In the genomic region with DNA sequence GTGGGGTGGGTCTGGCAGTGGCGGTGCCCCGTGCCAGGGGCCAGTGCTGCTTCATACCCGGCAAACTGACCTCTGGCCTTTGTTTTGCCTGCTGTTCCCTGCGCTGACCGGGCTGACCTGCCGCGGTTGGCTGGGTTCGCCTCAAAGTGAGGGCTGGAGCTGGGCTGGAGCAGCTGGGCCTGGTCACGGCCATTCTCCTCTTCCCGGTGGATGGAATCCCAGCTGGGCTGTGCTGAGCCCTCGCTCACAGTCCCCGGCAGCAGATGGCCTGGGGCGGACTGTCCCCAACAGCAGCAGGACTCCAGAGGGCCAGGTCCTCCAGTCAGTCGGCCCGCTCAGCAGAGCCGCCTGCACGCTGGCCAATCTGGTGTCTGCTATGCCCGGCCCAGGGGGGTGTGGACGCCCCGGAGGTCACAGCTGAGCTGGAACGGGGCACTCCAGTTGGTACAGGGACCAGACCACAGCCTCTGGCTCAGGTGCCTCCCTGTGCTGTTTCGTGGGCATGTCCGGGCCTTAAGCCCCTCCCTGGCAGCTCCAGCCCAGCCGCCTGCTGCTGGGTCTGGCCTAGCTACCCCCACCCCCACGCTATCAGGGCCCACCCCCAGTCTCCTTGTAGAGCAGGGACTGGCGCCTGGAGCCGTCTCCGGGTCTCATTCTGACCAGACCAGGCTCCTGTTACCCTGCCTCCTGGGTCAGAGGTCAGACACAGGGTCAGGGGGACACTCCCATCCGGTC, we compare ENCODE assay signal across 1 cellular context.
TF ChIP-seq lines count a peak whose summit lies in the region.

No MANE protein-coding gene starts in this region.

TF ChIP-seq in HepG2, 621 proteins besides CTCF, POLR2A, EP300 and RAD21 (continues in another document):
- TF ChIP-seq, protein P1, sequence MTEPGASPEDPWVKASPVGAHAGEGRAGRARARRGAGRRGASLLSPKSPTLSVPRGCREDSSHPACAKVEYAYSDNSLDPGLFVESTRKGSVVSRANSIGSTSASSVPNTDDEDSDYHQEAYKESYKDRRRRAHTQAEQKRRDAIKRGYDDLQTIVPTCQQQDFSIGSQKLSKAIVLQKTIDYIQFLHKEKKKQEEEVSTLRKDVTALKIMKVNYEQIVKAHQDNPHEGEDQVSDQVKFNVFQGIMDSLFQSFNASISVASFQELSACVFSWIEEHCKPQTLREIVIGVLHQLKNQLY (CRISPR knock-in tag; IDR thresholded peaks at IDR 0.05), result no peak
- TF ChIP-seq FOXA3 (CRISPR knock-in tag; IDR thresholded peaks at IDR 0.05) (no peak), ZFP41 (CRISPR knock-in tag; IDR thresholded peaks at IDR 0.05; ENCODE audit: borderline replicate concordance) (no peak), RFX3 (CRISPR knock-in tag; IDR thresholded peaks at IDR 0.05) (no peak), ZNF724P (CRISPR knock-in tag; IDR thresholded peaks at IDR 0.05; ENCODE audit: borderline replicate concordance) (0 out of 2 replicates have a peak, but pooled peaks have one; percentile 22), ZNF121 (CRISPR knock-in tag; IDR thresholded peaks at IDR 0.05) (0 out of 2 replicates have a peak, but pooled peaks have one; percentile 14), ZBTB38 (CRISPR knock-in tag; IDR thresholded peaks at IDR 0.05) (peak; percentile 53; the same call in 1 of the 2 replicates), EED (CRISPR knock-in tag; IDR thresholded peaks at IDR 0.05) (no peak), ZNF124 (CRISPR knock-in tag; IDR thresholded peaks at IDR 0.05) (0 out of 2 replicates have a peak, but pooled peaks have one; percentile 42), ZNF607 (CRISPR knock-in tag; IDR thresholded peaks at IDR 0.05; ENCODE audit: borderline replicate concordance) (0 out of 2 replicates have a peak, but pooled peaks have one; percentile 28), KLF11 (CRISPR knock-in tag; IDR thresholded peaks at IDR 0.05) (no peak), RARA (CRISPR knock-in tag; IDR thresholded peaks at IDR 0.05) (no peak), HOXA5 (CRISPR knock-in tag; IDR thresholded peaks at IDR 0.05) (no peak), SCMH1 (CRISPR knock-in tag; IDR thresholded peaks at IDR 0.05; ENCODE audit: borderline replicate concordance) (no peak), TARDBP (CRISPR knock-in tag; IDR thresholded peaks at IDR 0.05) (0 out of 2 replicates have a peak, but pooled peaks have one; percentile 44), FOXO1 (CRISPR knock-in tag; IDR thresholded peaks at IDR 0.05) (peak; percentile 19; the same call in 1 of the 2 replicates), JARID2 (CRISPR knock-in tag; IDR thresholded peaks at IDR 0.05; ENCODE audit: insufficient replicate concordance) (no peak), CHCHD3 (CRISPR knock-in tag; IDR thresholded peaks at IDR 0.05) (0 out of 2 replicates have a peak, but pooled peaks have one; percentile 47), MEF2D (CRISPR knock-in tag; IDR thresholded peaks at IDR 0.05) (no peak), IKZF1 (IDR thresholded peaks at IDR 0.05) (no peak), LCORL (IDR thresholded peaks at IDR 0.05) (no peak), LCORL (CRISPR knock-in tag; IDR thresholded peaks at IDR 0.05) (0 out of 2 replicates have a peak, but pooled peaks have one; percentile 19), PRPF4 (IDR thresholded peaks at IDR 0.05; ENCODE audit: low read depth, low read length, poor library complexity, severe bottlenecking) (no peak), HNRNPL (IDR thresholded peaks at IDR 0.05; ENCODE audit: low read depth, low read length) (peak; percentile 71; the same call in 1 of the 2 replicates), NR2F1 (CRISPR knock-in tag; IDR thresholded peaks at IDR 0.05) (peak in 1 of 2 experiments; percentile 43; a peak in 2 of 4 replicates), ZFAT (CRISPR knock-in tag; conservative IDR thresholded peaks at IDR 0.05) (no peak), HMGA1 (CRISPR knock-in tag; conservative IDR thresholded peaks at IDR 0.05) (no peak), TBX2 (CRISPR knock-in tag; IDR thresholded peaks at IDR 0.05; ENCODE audit: borderline replicate concordance) (0 out of 2 replicates have a peak, but pooled peaks have one; percentile 35), CHD2 (IDR thresholded peaks at IDR 0.05; ENCODE audit: low read depth, low read length) (no peak), WIZ (CRISPR knock-in tag; IDR thresholded peaks at IDR 0.05) (0 out of 2 replicates have a peak, but pooled peaks have one; percentile 11), HES4 (CRISPR knock-in tag; IDR thresholded peaks at IDR 0.05; ENCODE audit: borderline replicate concordance) (0 out of 2 replicates have a peak, but pooled peaks have one; percentile 60), ZNF224 (CRISPR knock-in tag; IDR thresholded peaks at IDR 0.05) (no peak), ZFP82 (CRISPR knock-in tag; IDR thresholded peaks at IDR 0.05; ENCODE audit: borderline replicate concordance) (no peak), SNAI1 (CRISPR knock-in tag; IDR thresholded peaks at IDR 0.05; ENCODE audit: borderline replicate concordance) (no peak), CBFB (CRISPR knock-in tag; IDR thresholded peaks at IDR 0.05) (no peak), TP53 (CRISPR knock-in tag; conservative IDR thresholded peaks at IDR 0.05) (no peak), PCBP1 (IDR thresholded peaks at IDR 0.05; ENCODE audit: borderline replicate concordance, low read depth, low read length) (no peak), REL (CRISPR knock-in tag; conservative IDR thresholded peaks at IDR 0.05) (no peak; the same call in 1 of the 2 replicates)
- TF ChIP-seq, protein P2, sequence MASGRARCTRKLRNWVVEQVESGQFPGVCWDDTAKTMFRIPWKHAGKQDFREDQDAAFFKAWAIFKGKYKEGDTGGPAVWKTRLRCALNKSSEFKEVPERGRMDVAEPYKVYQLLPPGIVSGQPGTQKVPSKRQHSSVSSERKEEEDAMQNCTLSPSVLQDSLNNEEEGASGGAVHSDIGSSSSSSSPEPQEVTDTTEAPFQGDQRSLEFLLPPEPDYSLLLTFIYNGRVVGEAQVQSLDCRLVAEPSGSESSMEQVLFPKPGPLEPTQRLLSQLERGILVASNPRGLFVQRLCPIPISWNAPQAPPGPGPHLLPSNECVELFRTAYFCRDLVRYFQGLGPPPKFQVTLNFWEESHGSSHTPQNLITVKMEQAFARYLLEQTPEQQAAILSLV (CRISPR knock-in tag; IDR thresholded peaks at IDR 0.05; ENCODE audit: borderline replicate concordance), result 0 out of 2 replicates have a peak, but pooled peaks have one; percentile 16
- TF ChIP-seq, protein P3, sequence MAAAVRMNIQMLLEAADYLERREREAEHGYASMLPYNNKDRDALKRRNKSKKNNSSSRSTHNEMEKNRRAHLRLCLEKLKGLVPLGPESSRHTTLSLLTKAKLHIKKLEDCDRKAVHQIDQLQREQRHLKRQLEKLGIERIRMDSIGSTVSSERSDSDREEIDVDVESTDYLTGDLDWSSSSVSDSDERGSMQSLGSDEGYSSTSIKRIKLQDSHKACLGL (CRISPR knock-in tag; IDR thresholded peaks at IDR 0.05), result peak; percentile 41; the same call in 1 of the 2 replicates
- TF ChIP-seq, protein P4, sequence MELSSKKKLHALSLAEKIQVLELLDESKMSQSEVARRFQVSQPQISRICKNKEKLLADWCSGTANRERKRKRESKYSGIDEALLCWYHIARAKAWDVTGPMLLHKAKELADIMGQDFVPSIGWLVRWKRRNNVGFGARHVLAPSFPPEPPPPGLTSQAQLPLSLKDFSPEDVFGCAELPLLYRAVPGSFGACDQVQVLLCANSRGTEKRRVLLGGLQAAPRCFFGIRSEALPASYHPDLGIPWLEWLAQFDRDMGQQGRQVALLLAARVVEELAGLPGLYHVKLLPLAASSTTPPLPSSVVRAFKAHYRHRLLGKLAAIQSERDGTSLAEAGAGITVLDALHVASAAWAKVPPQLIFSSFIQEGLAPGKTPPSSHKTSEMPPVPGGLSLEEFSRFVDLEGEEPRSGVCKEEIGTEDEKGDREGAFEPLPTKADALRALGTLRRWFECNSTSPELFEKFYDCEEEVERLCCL (CRISPR knock-in tag; IDR thresholded peaks at IDR 0.05; ENCODE audit: borderline replicate concordance), result peak; percentile 54; the same call in 1 of the 2 replicates
- TF ChIP-seq, protein P5, sequence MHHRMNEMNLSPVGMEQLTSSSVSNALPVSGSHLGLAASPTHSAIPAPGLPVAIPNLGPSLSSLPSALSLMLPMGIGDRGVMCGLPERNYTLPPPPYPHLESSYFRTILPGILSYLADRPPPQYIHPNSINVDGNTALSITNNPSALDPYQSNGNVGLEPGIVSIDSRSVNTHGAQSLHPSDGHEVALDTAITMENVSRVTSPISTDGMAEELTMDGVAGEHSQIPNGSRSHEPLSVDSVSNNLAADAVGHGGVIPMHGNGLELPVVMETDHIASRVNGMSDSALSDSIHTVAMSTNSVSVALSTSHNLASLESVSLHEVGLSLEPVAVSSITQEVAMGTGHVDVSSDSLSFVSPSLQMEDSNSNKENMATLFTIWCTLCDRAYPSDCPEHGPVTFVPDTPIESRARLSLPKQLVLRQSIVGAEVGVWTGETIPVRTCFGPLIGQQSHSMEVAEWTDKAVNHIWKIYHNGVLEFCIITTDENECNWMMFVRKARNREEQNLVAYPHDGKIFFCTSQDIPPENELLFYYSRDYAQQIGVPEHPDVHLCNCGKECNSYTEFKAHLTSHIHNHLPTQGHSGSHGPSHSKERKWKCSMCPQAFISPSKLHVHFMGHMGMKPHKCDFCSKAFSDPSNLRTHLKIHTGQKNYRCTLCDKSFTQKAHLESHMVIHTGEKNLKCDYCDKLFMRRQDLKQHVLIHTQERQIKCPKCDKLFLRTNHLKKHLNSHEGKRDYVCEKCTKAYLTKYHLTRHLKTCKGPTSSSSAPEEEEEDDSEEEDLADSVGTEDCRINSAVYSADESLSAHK (CRISPR knock-in tag; IDR thresholded peaks at IDR 0.05; ENCODE audit: borderline replicate concordance), result no peak
- TF ChIP-seq, protein P6, sequence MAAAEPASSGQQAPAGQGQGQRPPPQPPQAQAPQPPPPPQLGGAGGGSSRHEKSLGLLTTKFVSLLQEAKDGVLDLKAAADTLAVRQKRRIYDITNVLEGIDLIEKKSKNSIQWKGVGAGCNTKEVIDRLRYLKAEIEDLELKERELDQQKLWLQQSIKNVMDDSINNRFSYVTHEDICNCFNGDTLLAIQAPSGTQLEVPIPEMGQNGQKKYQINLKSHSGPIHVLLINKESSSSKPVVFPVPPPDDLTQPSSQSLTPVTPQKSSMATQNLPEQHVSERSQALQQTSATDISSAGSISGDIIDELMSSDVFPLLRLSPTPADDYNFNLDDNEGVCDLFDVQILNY (CRISPR knock-in tag; conservative IDR thresholded peaks at IDR 0.05), result no peak
- TF ChIP-seq, protein P7, sequence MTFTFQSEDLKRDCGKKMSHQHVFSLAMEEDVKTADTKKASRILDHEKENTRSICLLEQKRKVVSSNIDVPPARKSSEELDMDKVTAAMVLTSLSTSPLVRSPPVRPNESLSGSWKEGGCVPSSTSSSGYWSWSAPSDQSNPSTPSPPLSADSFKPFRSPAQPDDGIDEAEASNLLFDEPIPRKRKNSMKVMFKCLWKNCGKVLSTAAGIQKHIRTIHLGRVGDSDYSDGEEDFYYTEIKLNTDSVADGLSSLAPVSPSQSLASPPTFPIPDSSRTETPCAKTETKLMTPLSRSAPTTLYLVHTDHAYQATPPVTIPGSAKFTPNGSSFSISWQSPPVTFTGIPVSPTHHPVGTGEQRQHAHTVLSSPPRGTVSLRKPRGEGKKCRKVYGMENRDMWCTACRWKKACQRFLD (CRISPR knock-in tag; IDR thresholded peaks at IDR 0.05; ENCODE audit: borderline replicate concordance), result no peak
- TF ChIP-seq, protein P8, sequence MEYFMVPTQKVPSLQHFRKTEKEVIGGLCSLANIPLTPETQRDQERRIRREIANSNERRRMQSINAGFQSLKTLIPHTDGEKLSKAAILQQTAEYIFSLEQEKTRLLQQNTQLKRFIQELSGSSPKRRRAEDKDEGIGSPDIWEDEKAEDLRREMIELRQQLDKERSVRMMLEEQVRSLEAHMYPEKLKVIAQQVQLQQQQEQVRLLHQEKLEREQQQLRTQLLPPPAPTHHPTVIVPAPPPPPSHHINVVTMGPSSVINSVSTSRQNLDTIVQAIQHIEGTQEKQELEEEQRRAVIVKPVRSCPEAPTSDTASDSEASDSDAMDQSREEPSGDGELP (IDR thresholded peaks at IDR 0.05; ENCODE audit: borderline replicate concordance, low read depth), result peak; percentile 80; the same call in 1 of the 2 replicates
- TF ChIP-seq, protein P9, sequence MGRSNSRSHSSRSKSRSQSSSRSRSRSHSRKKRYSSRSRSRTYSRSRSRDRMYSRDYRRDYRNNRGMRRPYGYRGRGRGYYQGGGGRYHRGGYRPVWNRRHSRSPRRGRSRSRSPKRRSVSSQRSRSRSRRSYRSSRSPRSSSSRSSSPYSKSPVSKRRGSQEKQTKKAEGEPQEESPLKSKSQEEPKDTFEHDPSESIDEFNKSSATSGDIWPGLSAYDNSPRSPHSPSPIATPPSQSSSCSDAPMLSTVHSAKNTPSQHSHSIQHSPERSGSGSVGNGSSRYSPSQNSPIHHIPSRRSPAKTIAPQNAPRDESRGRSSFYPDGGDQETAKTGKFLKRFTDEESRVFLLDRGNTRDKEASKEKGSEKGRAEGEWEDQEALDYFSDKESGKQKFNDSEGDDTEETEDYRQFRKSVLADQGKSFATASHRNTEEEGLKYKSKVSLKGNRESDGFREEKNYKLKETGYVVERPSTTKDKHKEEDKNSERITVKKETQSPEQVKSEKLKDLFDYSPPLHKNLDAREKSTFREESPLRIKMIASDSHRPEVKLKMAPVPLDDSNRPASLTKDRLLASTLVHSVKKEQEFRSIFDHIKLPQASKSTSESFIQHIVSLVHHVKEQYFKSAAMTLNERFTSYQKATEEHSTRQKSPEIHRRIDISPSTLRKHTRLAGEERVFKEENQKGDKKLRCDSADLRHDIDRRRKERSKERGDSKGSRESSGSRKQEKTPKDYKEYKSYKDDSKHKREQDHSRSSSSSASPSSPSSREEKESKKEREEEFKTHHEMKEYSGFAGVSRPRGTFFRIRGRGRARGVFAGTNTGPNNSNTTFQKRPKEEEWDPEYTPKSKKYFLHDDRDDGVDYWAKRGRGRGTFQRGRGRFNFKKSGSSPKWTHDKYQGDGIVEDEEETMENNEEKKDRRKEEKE (IDR thresholded peaks at IDR 0.05), result no peak
- TF ChIP-seq, protein P10, sequence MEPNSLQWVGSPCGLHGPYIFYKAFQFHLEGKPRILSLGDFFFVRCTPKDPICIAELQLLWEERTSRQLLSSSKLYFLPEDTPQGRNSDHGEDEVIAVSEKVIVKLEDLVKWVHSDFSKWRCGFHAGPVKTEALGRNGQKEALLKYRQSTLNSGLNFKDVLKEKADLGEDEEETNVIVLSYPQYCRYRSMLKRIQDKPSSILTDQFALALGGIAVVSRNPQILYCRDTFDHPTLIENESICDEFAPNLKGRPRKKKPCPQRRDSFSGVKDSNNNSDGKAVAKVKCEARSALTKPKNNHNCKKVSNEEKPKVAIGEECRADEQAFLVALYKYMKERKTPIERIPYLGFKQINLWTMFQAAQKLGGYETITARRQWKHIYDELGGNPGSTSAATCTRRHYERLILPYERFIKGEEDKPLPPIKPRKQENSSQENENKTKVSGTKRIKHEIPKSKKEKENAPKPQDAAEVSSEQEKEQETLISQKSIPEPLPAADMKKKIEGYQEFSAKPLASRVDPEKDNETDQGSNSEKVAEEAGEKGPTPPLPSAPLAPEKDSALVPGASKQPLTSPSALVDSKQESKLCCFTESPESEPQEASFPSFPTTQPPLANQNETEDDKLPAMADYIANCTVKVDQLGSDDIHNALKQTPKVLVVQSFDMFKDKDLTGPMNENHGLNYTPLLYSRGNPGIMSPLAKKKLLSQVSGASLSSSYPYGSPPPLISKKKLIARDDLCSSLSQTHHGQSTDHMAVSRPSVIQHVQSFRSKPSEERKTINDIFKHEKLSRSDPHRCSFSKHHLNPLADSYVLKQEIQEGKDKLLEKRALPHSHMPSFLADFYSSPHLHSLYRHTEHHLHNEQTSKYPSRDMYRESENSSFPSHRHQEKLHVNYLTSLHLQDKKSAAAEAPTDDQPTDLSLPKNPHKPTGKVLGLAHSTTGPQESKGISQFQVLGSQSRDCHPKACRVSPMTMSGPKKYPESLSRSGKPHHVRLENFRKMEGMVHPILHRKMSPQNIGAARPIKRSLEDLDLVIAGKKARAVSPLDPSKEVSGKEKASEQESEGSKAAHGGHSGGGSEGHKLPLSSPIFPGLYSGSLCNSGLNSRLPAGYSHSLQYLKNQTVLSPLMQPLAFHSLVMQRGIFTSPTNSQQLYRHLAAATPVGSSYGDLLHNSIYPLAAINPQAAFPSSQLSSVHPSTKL (CRISPR knock-in tag; IDR thresholded peaks at IDR 0.05), result 0 out of 2 replicates have a peak, but pooled peaks have one; percentile 13
